3 cellular contexts compared by ENCODE assay signal in the genomic region with DNA sequence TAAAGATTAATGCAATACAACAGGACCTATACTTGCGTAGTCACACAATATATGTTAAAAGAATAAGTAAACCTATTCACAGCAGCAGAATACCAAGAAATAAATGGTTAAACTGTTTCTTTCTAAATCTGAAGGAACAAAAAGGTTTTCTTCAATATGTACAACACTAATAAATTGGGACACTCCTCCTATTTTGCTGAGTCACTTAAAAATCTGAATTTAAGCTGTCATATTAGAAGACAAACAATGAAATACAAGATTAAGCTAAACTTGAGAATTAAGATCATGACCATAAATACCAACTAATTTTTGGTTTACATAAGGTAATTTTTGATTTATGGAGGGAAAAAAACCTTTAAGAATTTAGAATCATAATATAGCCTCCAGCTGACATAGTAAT.
A peak's percentile ranks its signal among the peaks of the same experiment; 100 is the strongest.
TF ChIP-seq lines count a peak whose summit lies in the region.

No MANE protein-coding gene starts in this region.

TF ChIP-seq in HepG2, 621 proteins besides CTCF, POLR2A, EP300 and RAD21:
- peak; percentile 99 for TF ChIP-seq NFE2L2 (IDR thresholded peaks at IDR 0.05; ENCODE audit: low read length)
- TF ChIP-seq MAFK (conservative IDR thresholded peaks at IDR 0.05 in 1 of 2, IDR thresholded peaks at IDR 0.05 in 1 of 2; ENCODE audit: low read length in 2 of 2), result peak; percentile 97 to 98
- no peak for TF ChIP-seq GTF3A (CRISPR knock-in tag; conservative IDR thresholded peaks at IDR 0.05)
- TF ChIP-seq ONECUT2 (CRISPR knock-in tag; IDR thresholded peaks at IDR 0.05), result no peak
- TF ChIP-seq MAFF (IDR thresholded peaks at IDR 0.05; ENCODE audit: low read depth, low read length), result peak; percentile 96

TF ChIP-seq in IMR-90, 13 proteins besides CTCF, POLR2A, EP300 and RAD21:
- TF ChIP-seq, protein P1, sequence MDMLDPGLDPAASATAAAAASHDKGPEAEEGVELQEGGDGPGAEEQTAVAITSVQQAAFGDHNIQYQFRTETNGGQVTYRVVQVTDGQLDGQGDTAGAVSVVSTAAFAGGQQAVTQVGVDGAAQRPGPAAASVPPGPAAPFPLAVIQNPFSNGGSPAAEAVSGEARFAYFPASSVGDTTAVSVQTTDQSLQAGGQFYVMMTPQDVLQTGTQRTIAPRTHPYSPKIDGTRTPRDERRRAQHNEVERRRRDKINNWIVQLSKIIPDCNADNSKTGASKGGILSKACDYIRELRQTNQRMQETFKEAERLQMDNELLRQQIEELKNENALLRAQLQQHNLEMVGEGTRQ (IDR thresholded peaks at IDR 0.05; ENCODE audit: low read depth, low read length), result no peak
- TF ChIP-seq NFE2L2 (IDR thresholded peaks at IDR 0.05; ENCODE audit: low read depth, low read length) (peak; percentile 93), MAFK (IDR thresholded peaks at IDR 0.05; ENCODE audit: low read depth, low read length) (peak; percentile 80)

TF ChIP-seq in K562, 482 proteins besides CTCF, POLR2A, EP300 and RAD21 (continues in another document):
- TF ChIP-seq MAZ (CRISPR knock-in tag; conservative IDR thresholded peaks at IDR 0.05 in 1 of 2, IDR thresholded peaks at IDR 0.05 in 1 of 2), result no peak
- TF ChIP-seq ELF2 (CRISPR knock-in tag; IDR thresholded peaks at IDR 0.05), result no peak
- no peak for TF ChIP-seq KLF10 (CRISPR knock-in tag; IDR thresholded peaks at IDR 0.05)
- TF ChIP-seq, protein P2, sequence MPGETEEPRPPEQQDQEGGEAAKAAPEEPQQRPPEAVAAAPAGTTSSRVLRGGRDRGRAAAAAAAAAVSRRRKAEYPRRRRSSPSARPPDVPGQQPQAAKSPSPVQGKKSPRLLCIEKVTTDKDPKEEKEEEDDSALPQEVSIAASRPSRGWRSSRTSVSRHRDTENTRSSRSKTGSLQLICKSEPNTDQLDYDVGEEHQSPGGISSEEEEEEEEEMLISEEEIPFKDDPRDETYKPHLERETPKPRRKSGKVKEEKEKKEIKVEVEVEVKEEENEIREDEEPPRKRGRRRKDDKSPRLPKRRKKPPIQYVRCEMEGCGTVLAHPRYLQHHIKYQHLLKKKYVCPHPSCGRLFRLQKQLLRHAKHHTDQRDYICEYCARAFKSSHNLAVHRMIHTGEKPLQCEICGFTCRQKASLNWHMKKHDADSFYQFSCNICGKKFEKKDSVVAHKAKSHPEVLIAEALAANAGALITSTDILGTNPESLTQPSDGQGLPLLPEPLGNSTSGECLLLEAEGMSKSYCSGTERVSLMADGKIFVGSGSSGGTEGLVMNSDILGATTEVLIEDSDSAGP (CRISPR knock-in tag; IDR thresholded peaks at IDR 0.05), result no peak
- no peak for TF ChIP-seq TAF9B (IDR thresholded peaks at IDR 0.05; ENCODE audit: partially characterized antibody)
- no peak for TF ChIP-seq MECOM (CRISPR knock-in tag; IDR thresholded peaks at IDR 0.05)
- TF ChIP-seq PHF21A (IDR thresholded peaks at IDR 0.05; ENCODE audit: borderline replicate concordance, low read depth), result no peak
- TF ChIP-seq NFRKB (IDR thresholded peaks at IDR 0.05; ENCODE audit: low read depth), result no peak
- TF ChIP-seq HNRNPH1 (optimal IDR thresholded peaks at IDR 0.05; ENCODE audit: low read depth, low read length), result no peak
- TF ChIP-seq KLF13 (tag; IDR thresholded peaks at IDR 0.05; ENCODE audit: borderline replicate concordance, low read depth), result no peak
- TF ChIP-seq, protein P3, sequence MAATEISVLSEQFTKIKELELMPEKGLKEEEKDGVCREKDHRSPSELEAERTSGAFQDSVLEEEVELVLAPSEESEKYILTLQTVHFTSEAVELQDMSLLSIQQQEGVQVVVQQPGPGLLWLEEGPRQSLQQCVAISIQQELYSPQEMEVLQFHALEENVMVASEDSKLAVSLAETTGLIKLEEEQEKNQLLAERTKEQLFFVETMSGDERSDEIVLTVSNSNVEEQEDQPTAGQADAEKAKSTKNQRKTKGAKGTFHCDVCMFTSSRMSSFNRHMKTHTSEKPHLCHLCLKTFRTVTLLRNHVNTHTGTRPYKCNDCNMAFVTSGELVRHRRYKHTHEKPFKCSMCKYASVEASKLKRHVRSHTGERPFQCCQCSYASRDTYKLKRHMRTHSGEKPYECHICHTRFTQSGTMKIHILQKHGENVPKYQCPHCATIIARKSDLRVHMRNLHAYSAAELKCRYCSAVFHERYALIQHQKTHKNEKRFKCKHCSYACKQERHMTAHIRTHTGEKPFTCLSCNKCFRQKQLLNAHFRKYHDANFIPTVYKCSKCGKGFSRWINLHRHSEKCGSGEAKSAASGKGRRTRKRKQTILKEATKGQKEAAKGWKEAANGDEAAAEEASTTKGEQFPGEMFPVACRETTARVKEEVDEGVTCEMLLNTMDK (IDR thresholded peaks at IDR 0.05; ENCODE audit: borderline replicate concordance, insufficient read depth, low read depth, low read length, poor library complexity, severe bottlenecking), result no peak
- no peak for TF ChIP-seq PCBP1 (IDR thresholded peaks at IDR 0.05; ENCODE audit: low read depth, low read length, poor library complexity, severe bottlenecking)
- no peak for TF ChIP-seq ZZZ3 (IDR thresholded peaks at IDR 0.05)
- TF ChIP-seq, protein P4, sequence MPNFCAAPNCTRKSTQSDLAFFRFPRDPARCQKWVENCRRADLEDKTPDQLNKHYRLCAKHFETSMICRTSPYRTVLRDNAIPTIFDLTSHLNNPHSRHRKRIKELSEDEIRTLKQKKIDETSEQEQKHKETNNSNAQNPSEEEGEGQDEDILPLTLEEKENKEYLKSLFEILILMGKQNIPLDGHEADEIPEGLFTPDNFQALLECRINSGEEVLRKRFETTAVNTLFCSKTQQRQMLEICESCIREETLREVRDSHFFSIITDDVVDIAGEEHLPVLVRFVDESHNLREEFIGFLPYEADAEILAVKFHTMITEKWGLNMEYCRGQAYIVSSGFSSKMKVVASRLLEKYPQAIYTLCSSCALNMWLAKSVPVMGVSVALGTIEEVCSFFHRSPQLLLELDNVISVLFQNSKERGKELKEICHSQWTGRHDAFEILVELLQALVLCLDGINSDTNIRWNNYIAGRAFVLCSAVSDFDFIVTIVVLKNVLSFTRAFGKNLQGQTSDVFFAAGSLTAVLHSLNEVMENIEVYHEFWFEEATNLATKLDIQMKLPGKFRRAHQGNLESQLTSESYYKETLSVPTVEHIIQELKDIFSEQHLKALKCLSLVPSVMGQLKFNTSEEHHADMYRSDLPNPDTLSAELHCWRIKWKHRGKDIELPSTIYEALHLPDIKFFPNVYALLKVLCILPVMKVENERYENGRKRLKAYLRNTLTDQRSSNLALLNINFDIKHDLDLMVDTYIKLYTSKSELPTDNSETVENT (CRISPR knock-in tag; IDR thresholded peaks at IDR 0.05), result no peak
- TF ChIP-seq, protein P5, sequence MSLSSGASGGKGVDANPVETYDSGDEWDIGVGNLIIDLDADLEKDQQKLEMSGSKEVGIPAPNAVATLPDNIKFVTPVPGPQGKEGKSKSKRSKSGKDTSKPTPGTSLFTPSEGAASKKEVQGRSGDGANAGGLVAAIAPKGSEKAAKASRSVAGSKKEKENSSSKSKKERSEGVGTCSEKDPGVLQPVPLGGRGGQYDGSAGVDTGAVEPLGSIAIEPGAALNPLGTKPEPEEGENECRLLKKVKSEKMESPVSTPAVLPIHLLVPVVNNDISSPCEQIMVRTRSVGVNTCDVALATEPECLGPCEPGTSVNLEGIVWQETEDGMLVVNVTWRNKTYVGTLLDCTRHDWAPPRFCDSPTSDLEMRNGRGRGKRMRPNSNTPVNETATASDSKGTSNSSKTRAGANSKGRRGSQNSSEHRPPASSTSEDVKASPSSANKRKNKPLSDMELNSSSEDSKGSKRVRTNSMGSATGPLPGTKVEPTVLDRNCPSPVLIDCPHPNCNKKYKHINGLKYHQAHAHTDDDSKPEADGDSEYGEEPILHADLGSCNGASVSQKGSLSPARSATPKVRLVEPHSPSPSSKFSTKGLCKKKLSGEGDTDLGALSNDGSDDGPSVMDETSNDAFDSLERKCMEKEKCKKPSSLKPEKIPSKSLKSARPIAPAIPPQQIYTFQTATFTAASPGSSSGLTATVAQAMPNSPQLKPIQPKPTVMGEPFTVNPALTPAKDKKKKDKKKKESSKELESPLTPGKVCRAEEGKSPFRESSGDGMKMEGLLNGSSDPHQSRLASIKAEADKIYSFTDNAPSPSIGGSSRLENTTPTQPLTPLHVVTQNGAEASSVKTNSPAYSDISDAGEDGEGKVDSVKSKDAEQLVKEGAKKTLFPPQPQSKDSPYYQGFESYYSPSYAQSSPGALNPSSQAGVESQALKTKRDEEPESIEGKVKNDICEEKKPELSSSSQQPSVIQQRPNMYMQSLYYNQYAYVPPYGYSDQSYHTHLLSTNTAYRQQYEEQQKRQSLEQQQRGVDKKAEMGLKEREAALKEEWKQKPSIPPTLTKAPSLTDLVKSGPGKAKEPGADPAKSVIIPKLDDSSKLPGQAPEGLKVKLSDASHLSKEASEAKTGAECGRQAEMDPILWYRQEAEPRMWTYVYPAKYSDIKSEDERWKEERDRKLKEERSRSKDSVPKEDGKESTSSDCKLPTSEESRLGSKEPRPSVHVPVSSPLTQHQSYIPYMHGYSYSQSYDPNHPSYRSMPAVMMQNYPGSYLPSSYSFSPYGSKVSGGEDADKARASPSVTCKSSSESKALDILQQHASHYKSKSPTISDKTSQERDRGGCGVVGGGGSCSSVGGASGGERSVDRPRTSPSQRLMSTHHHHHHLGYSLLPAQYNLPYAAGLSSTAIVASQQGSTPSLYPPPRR (CRISPR knock-in tag; IDR thresholded peaks at IDR 0.05; ENCODE audit: borderline replicate concordance), result no peak
- no peak for TF ChIP-seq HDAC3 (IDR thresholded peaks at IDR 0.05; ENCODE audit: borderline replicate concordance, partially characterized antibody)
- TF ChIP-seq, protein P6, sequence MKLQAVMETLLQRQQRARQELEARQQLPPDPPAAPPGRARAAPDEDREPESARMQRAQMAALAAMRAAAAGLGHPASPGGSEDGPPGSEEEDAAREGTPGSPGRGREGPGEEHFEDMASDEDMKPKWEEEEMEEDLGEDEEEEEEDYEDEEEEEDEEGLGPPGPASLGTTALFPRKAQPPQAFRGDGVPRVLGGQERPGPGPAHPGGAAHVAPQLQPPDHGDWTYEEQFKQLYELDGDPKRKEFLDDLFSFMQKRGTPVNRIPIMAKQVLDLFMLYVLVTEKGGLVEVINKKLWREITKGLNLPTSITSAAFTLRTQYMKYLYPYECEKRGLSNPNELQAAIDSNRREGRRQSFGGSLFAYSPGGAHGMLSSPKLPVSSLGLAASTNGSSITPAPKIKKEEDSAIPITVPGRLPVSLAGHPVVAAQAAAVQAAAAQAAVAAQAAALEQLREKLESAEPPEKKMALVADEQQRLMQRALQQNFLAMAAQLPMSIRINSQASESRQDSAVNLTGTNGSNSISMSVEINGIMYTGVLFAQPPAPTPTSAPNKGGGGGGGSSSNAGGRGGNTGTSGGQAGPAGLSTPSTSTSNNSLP (IDR thresholded peaks at IDR 0.05; ENCODE audit: borderline replicate concordance, low read depth, low read length), result no peak
- TF ChIP-seq MAFG (tag; conservative IDR thresholded peaks at IDR 0.05), result peak; percentile 91
- TF ChIP-seq, protein P7, sequence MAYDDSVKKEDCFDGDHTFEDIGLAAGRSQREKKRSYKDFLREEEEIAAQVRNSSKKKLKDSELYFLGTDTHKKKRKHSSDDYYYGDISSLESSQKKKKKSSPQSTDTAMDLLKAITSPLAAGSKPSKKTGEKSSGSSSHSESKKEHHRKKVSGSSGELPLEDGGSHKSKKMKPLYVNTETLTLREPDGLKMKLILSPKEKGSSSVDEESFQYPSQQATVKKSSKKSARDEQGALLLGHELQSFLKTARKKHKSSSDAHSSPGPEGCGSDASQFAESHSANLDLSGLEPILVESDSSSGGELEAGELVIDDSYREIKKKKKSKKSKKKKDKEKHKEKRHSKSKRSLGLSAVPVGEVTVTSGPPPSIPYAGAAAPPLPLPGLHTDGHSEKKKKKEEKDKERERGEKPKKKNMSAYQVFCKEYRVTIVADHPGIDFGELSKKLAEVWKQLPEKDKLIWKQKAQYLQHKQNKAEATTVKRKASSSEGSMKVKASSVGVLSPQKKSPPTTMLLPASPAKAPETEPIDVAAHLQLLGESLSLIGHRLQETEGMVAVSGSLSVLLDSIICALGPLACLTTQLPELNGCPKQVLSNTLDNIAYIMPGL (CRISPR knock-in tag; IDR thresholded peaks at IDR 0.05), result no peak
- no peak for TF ChIP-seq NR4A1 (CRISPR knock-in tag; IDR thresholded peaks at IDR 0.05)
- no peak for TF ChIP-seq NR4A1 (tag; IDR thresholded peaks at IDR 0.05)
- TF ChIP-seq ZBTB1 (CRISPR knock-in tag; IDR thresholded peaks at IDR 0.05; ENCODE audit: borderline replicate concordance, low read depth), result no peak
- TF ChIP-seq C11orf30 (IDR thresholded peaks at IDR 0.05; ENCODE audit: low read depth), result peak; percentile 91
- TF ChIP-seq, protein P8, sequence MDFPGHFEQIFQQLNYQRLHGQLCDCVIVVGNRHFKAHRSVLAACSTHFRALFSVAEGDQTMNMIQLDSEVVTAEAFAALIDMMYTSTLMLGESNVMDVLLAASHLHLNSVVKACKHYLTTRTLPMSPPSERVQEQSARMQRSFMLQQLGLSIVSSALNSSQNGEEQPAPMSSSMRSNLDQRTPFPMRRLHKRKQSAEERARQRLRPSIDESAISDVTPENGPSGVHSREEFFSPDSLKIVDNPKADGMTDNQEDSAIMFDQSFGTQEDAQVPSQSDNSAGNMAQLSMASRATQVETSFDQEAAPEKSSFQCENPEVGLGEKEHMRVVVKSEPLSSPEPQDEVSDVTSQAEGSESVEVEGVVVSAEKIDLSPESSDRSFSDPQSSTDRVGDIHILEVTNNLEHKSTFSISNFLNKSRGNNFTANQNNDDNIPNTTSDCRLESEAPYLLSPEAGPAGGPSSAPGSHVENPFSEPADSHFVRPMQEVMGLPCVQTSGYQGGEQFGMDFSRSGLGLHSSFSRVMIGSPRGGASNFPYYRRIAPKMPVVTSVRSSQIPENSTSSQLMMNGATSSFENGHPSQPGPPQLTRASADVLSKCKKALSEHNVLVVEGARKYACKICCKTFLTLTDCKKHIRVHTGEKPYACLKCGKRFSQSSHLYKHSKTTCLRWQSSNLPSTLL (IDR thresholded peaks at IDR 0.05), result no peak
- peak; percentile 96 for TF ChIP-seq ZNF316 (IDR thresholded peaks at IDR 0.05)
- TF ChIP-seq, protein P9, sequence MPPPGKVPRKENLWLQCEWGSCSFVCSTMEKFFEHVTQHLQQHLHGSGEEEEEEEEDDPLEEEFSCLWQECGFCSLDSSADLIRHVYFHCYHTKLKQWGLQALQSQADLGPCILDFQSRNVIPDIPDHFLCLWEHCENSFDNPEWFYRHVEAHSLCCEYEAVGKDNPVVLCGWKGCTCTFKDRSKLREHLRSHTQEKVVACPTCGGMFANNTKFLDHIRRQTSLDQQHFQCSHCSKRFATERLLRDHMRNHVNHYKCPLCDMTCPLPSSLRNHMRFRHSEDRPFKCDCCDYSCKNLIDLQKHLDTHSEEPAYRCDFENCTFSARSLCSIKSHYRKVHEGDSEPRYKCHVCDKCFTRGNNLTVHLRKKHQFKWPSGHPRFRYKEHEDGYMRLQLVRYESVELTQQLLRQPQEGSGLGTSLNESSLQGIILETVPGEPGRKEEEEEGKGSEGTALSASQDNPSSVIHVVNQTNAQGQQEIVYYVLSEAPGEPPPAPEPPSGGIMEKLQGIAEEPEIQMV (tag; conservative IDR thresholded peaks at IDR 0.05; ENCODE audit: low read depth), result no peak
- TF ChIP-seq, protein P10, sequence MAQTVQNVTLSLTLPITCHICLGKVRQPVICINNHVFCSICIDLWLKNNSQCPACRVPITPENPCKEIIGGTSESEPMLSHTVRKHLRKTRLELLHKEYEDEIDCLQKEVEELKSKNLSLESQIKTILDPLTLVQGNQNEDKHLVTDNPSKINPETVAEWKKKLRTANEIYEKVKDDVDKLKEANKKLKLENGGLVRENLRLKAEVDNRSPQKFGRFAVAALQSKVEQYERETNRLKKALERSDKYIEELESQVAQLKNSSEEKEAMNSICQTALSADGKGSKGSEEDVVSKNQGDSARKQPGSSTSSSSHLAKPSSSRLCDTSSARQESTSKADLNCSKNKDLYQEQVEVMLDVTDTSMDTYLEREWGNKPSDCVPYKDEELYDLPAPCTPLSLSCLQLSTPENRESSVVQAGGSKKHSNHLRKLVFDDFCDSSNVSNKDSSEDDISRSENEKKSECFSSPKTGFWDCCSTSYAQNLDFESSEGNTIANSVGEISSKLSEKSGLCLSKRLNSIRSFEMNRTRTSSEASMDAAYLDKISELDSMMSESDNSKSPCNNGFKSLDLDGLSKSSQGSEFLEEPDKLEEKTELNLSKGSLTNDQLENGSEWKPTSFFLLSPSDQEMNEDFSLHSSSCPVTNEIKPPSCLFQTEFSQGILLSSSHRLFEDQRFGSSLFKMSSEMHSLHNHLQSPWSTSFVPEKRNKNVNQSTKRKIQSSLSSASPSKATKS (CRISPR knock-in tag; IDR thresholded peaks at IDR 0.05), result no peak
- TF ChIP-seq POU5F1 (IDR thresholded peaks at IDR 0.05; ENCODE audit: borderline replicate concordance, low read depth, low read length, partially characterized antibody), result no peak
